Comparison of ENCODE assay signal across 9 cellular contexts in genomic region chr10:114550756-114551290, GRCh38.
DNase-seq lines count a peak whose midpoint lies in the region; ATAC-seq and TF ChIP-seq lines count a peak whose summit lies in the region.
"Had no signal": no experiment of that assay in that cellular context is flagged by ENCODE, and none has a peak within 500 bp of the region (broad histone marks: within the 10 kb centered on the region; RNA-seq: fewer than 3 reads in every experiment).

No MANE protein-coding gene starts in this region.

- no peak overlapping the region for H3K9ac ChIP-seq in rectal smooth muscle tissue (ENCODE audit: low read length)

- H3K4me1 ChIP-seq in RWPE2 (ENCODE audit: insufficient read depth, poor library complexity, severe bottlenecking) (no peaks in the 10 kb centered on the region), rectal smooth muscle tissue (ENCODE audit: control insufficient read depth, insufficient read depth, low read length) (peaks cover 9% of the 10 kb centered on the region)

- H3K4me3 ChIP-seq in AG10803 (ENCODE audit: low read length), result no peak overlapping the region
- no peak overlapping the region for H3K4me3 ChIP-seq in RWPE2 (ENCODE audit: severe bottlenecking)
- H3K4me3 ChIP-seq in fibroblast of mammary gland (ENCODE audit: control insufficient read depth, low read depth, low read length), result no peak overlapping the region
- H3K4me3 ChIP-seq in rectal smooth muscle tissue (ENCODE audit: low read length), result peak overlapping the region; percentile 38

- H3K27me3 ChIP-seq in RWPE2 (ENCODE audit: insufficient read depth, poor library complexity, severe bottlenecking) (no peaks in the 10 kb centered on the region), rectal smooth muscle tissue (ENCODE audit: control insufficient read depth, insufficient read depth, low read length) (no peaks in the 10 kb centered on the region)

- ATAC-seq in RWPE2 (ENCODE audit: low read depth), result no peak
- no peak for ATAC-seq in GM19324 (IDR thresholded peaks at IDR 0.05; ENCODE audit: low FRiP score, unreplicated experiment)

- H3K4me3 Mint-ChIP-seq in HFFc6, result no peak overlapping the region; the same call in 1 of the 2 replicates
- H3K4me3 Mint-ChIP-seq: activated naive CD4-positive, alpha-beta T cell treated with anti-CD3 and anti-CD28 coated beads, Interleukin-2, amount 50 U/mL, for 24 hours had no signal

- H3K36me3 ChIP-seq in RWPE2 (ENCODE audit: low read depth) (no peaks in the 10 kb centered on the region), rectal smooth muscle tissue (ENCODE audit: control insufficient read depth, insufficient read depth, low read length) (no peaks in the 10 kb centered on the region)

- no peak overlapping the region for H3K27ac Mint-ChIP-seq in HFFc6
- H3K27ac Mint-ChIP-seq: activated naive CD4-positive, alpha-beta T cell treated with anti-CD3 and anti-CD28 coated beads, Interleukin-2, amount 50 U/mL, for 24 hours had no signal

- no peaks in the 10 kb centered on the region for H3K36me3 Mint-ChIP-seq in HFFc6 (ENCODE audit: low read depth)
- H3K36me3 Mint-ChIP-seq: activated naive CD4-positive, alpha-beta T cell treated with anti-CD3 and anti-CD28 coated beads, Interleukin-2, amount 50 U/mL, for 24 hours had no signal

- TF ChIP-seq CTCF in AG10803 (conservative IDR thresholded peaks at IDR 0.05; ENCODE audit: low read length) (peak; percentile 43; the same call in 1 of the 2 replicates), HFFc6 (IDR thresholded peaks at IDR 0.05) (peak; percentile 87), RWPE2 (IDR thresholded peaks at IDR 0.05; ENCODE audit: poor library complexity, severe bottlenecking) (peak; percentile 61), fibroblast of mammary gland (conservative IDR thresholded peaks at IDR 0.05; ENCODE audit: control insufficient read depth, insufficient read depth, low read depth, low read length) (peak; percentile 20)

- no peaks in the 10 kb centered on the region for H3K9me3 ChIP-seq in RWPE2 (ENCODE audit: severe bottlenecking)

- DNase-seq in AG10803 (ENCODE audit: low read depth), result peak; percentile 41
- DNase-seq in HFFc6, result peak; percentile 39
- DNase-seq in RWPE2 (ENCODE audit: low spot score), result no peak
- peak; percentile 46 for DNase-seq in fibroblast of mammary gland (ENCODE audit: low read depth)
- DNase-seq in anterior cingulate cortex (lab: John Stamatoyannopoulos, UW), result no peak
- no peak for DNase-seq in stimulated activated CD4-positive, alpha-beta T cell treated with anti-CD3 and anti-CD28 coated beads, Interleukin-2, amount 100 ng/mL, for 24 hours

- H3K27me3 Mint-ChIP-seq in HFFc6 (ENCODE audit: insufficient read depth), result peaks cover 4% of the 10 kb centered on the region; the same call in 1 of the 2 replicates
- H3K27me3 Mint-ChIP-seq: activated naive CD4-positive, alpha-beta T cell treated with anti-CD3 and anti-CD28 coated beads, Interleukin-2, amount 50 U/mL, for 24 hours had no signal

- H3K27ac ChIP-seq in RWPE2 (ENCODE audit: poor library complexity, severe bottlenecking) (no peak overlapping the region), rectal smooth muscle tissue (ENCODE audit: low read depth, low read length) (peak overlapping the region; percentile 4)

- H3K9me3 Mint-ChIP-seq in HFFc6, result no peaks in the 10 kb centered on the region
- H3K9me3 Mint-ChIP-seq: activated naive CD4-positive, alpha-beta T cell treated with anti-CD3 and anti-CD28 coated beads, Interleukin-2, amount 50 U/mL, for 24 hours had no signal

- peaks cover 7% of the 10 kb centered on the region for H3K4me1 Mint-ChIP-seq in HFFc6 (ENCODE audit: low read depth)

Comparison
In these comparisons a context has a peak if more than half of its experiments do, and no peak if none do; other contexts are left out.
1. DNase-seq: peak in AG10803 (single experiment), HFFc6 (single experiment) and fibroblast of mammary gland (single experiment); none in RWPE2 (single experiment), anterior cingulate cortex (0 of 58) and stimulated activated CD4-positive, alpha-beta T cell treated with anti-CD3 and anti-CD28 coated beads, Interleukin-2, amount 100 ng/mL, for 24 hours (0 of 2).
2. CTCF ChIP-seq: peak in every context shown above with its lines; median percentile 87 in HFFc6; 61 in RWPE2; 43 in AG10803; 20 in fibroblast of mammary gland.